In the genomic region with DNA sequence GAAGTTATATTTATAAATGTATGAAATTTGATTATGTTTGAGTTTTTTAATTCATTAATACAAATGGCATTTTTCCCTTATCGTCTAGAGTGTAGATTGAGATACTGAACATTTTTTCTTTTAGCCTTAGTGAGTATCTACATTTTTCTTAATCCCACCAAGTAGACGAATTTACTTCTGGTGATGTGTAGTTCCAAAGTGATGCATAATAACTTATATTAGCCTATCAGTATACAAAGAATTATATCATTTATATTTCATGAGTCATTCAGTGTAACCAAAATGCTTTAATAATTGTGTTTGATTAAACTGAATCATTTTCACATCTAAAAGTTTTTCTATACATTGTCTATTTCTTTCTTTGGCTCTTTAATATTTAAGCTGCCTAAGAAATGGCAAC, we compare ENCODE assay signal across 34 cellular contexts.
"Had no signal": no experiment of that assay in that cellular context is flagged by ENCODE, and none has a peak within 500 bp of the region (broad histone marks: within the 10 kb centered on the region; RNA-seq: fewer than 3 reads in every experiment).

No MANE protein-coding gene starts in this region.

- H3K9me3 ChIP-seq: MG63 had no signal

- H3K27ac ChIP-seq: KMS-11 had no signal

- H3K27me3 ChIP-seq: MG63 had no signal

- H3K4me3 ChIP-seq: MG63 had no signal

- DNase-seq: Kasumi-1, KG1, MG63, MM.1S, MV-4-11, NCI-H1048, NCI-H1092, NCI-H1092 treated with DMSO at 0.1 percent for 48 hours, NCI-H1105, NCI-H1105 treated with DMSO at 0.1 percent for 48 hours, NCI-H1417, NCI-H1417 treated with DMSO at 0.1 percent for 48 hours, NCI-H1436, NCI-H1436 treated with DMSO at 0.1 percent for 48 hours, NCI-H146, NCI-H1694, NCI-H1694 treated with DMSO at 0.1 percent for 48 hours, NCI-H187, NCI-H187 treated with DMSO at 0.1 percent for 48 hours, NCI-H1930, NCI-H2029 treated with DMSO at 0.1 percent for 48 hours, NCI-H2081, NCI-H2081 treated with DMSO at 0.1 percent for 48 hours, NCI-H2107, NCI-H2171, NCI-H2171 treated with DMSO at 0.1 percent for 48 hours, NCI-H2227 treated with DMSO at 0.1 percent for 48 hours, NCI-H226, NCI-H345, NCI-H446, NCI-H446 treated with DMSO at 0.1 percent for 48 hours, NCI-H510A, NCI-H510A treated with DMSO at 0.1 percent for 48 hours had no signal

- H3K36me3 ChIP-seq: MG63 had no signal

- H3K4me2 ChIP-seq: KMS-11 had no signal

- H3K9ac ChIP-seq: KMS-11 had no signal
